In the genomic region with DNA sequence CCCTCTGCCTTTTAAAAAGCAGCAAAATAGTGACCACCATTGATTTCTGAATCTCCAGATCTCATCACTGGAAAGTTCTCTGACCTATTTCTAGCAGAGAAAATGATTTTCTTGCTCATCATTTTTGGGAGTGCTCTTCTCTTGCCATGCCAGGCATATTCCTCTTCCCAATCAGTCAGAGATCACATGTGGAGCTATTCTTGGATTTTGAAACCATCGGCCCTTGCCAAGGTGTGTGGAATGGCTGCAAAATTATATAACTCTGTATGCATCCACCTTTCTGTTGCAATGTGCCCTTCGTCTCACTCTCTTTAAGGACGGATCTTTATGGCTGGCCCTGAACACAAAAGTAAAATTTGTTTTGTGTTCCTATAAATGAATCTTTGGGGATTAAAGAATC, we compare ENCODE assay signal across 28 cellular contexts.
"Had no signal": no experiment of that assay in that cellular context is flagged by ENCODE, and none has a peak within 500 bp of the region (broad histone marks: within the 10 kb centered on the region; RNA-seq: fewer than 3 reads in every experiment).

No MANE protein-coding gene starts in this region.

- H3K4me3 ChIP-seq: adrenal gland, breast epithelium, MG63 had no signal

- H3K4me1 ChIP-seq: adrenal gland, breast epithelium had no signal

- H3K9me3 Mint-ChIP-seq: activated naive CD4-positive, alpha-beta T cell treated with anti-CD3 and anti-CD28 coated beads for 36 hours; activated T-helper 17 cell treated with anti-CD3 and anti-CD28 coated beads, Interleukin-2, amount 50 U/mL, for 72 hours had no signal

- H3K27me3 ChIP-seq: adrenal gland, breast epithelium had no signal

- H3K9me3 ChIP-seq: adrenal gland, breast epithelium, MG63 had no signal

- H3K36me3 ChIP-seq: adrenal gland, breast epithelium, MG63 had no signal

- DNase-seq: activated CD4-positive, alpha-beta memory T cell treated with anti-CD3 and anti-CD28 coated beads for 36 hours; activated CD4-positive, alpha-beta T cell treated with anti-CD3 and anti-CD28 coated beads, Interleukin-2, amount 10 ng/mL, durations not matched to agents 7 days and 5 days; activated CD4-positive, CD25-positive, alpha-beta regulatory T cell; activated CD8-positive, alpha-beta memory T cell treated with anti-CD3 and anti-CD28 coated beads for 24 hours; activated gamma-delta T cell; activated naive CD4-positive, alpha-beta T cell treated with anti-CD3 and anti-CD28 coated beads for 36 hours; activated naive CD8-positive, alpha-beta T cell treated with anti-CD3 and anti-CD28 coated beads, Interleukin-2, amount 10 ng/mL, durations not matched to agents 7 days and 5 days; activated T-cell treated with anti-CD3 and anti-CD28 coated beads, Interleukin-2, amount 50 U/mL, for 48 hours; adrenal gland; anterior cingulate cortex; MG63; NCI-H1105; NCI-H1436; NCI-H187; NCI-H2081; NCI-H510A treated with DMSO at 0.1 percent for 48 hours; NCI-H69; NK-92 treated with Interleukin-12 subunit alpha and Interleukin-12 subunit beta, amount 100 ng/mL, for 24 hours; OCI-M1; SHP77 treated with DMSO at 0.1 percent for 48 hours; T-helper 2 cell; T1000 had no signal

- H3K27me3 Mint-ChIP-seq: activated CD4-positive, alpha-beta memory T cell treated with anti-CD3 and anti-CD28 coated beads for 36 hours; activated T-helper 17 cell treated with anti-CD3 and anti-CD28 coated beads, Interleukin-2, amount 50 U/mL, for 72 hours had no signal

- H3K36me3 Mint-ChIP-seq: activated CD4-positive, alpha-beta memory T cell treated with anti-CD3 and anti-CD28 coated beads for 36 hours; activated naive CD8-positive, alpha-beta T cell treated with anti-CD3 and anti-CD28 coated beads, Interleukin-2, amount 10 ng/mL, durations not matched to agents 7 days and 5 days had no signal

- ATAC-seq: activated T-helper 17 cell treated with anti-CD3 and anti-CD28 coated beads, Interleukin-2, amount 50 U/mL, for 72 hours; Panc1 had no signal

- FAIRE-seq: TTC549 had no signal

- H3K27ac ChIP-seq: adrenal gland, breast epithelium, RWPE1, VCaP had no signal

- H3K27ac Mint-ChIP-seq: activated CD4-positive, alpha-beta memory T cell treated with anti-CD3 and anti-CD28 coated beads for 36 hours; activated naive CD4-positive, alpha-beta T cell treated with anti-CD3 and anti-CD28 coated beads for 36 hours; activated naive CD8-positive, alpha-beta T cell treated with anti-CD3 and anti-CD28 coated beads, Interleukin-2, amount 10 ng/mL, durations not matched to agents 7 days and 5 days; activated T-helper 17 cell treated with anti-CD3 and anti-CD28 coated beads, Interleukin-2, amount 50 U/mL, for 72 hours had no signal

- H3K4me3 Mint-ChIP-seq: activated CD4-positive, alpha-beta memory T cell treated with anti-CD3 and anti-CD28 coated beads for 36 hours; activated CD4-positive, alpha-beta T cell treated with anti-CD3 and anti-CD28 coated beads, Interleukin-2, amount 10 ng/mL, durations not matched to agents 7 days and 5 days; activated naive CD4-positive, alpha-beta T cell treated with anti-CD3 and anti-CD28 coated beads for 36 hours; activated naive CD8-positive, alpha-beta T cell treated with anti-CD3 and anti-CD28 coated beads, Interleukin-2, amount 10 ng/mL, durations not matched to agents 7 days and 5 days; activated T-helper 17 cell treated with anti-CD3 and anti-CD28 coated beads, Interleukin-2, amount 50 U/mL, for 72 hours had no signal
